In genomic region chr1:229556551-229556950, GRCh38 we compare ENCODE assay signal across 8 cellular contexts. TPM values are rescaled to one million over a fixed set of nuclear protein-coding genes. Genes with fewer than 3 reads are reported as not detected.
DNase-seq lines count a peak whose midpoint lies in the region; ATAC-seq and TF ChIP-seq lines count a peak whose summit lies in the region.

No MANE protein-coding gene starts in this region.

- intact Hi-C loops in upper lobe of right lung (cut with DNase I): no loop called here

- H3K4me1 Mint-ChIP-seq in activated naive CD8-positive, alpha-beta T cell treated with anti-CD3 and anti-CD28 coated beads for 36 hours: peaks cover 45% of the 10 kb centered on the region
- H3K4me1 Mint-ChIP-seq in neural crest cell: peaks cover 56% of the 10 kb centered on the region

- no peak for DNase-seq in DND-41
- DNase-seq in MG63: no peak
- DNase-seq in activated naive CD8-positive, alpha-beta T cell treated with anti-CD3 and anti-CD28 coated beads for 36 hours: peak; percentile 9
- no peak for DNase-seq in neural crest cell (ENCODE audit: low read depth, low spot score)
- no peak for DNase-seq in Ammon's horn (ENCODE audit: low spot score)
- no peak for DNase-seq in pons (ENCODE audit: low spot score)
- no peak for DNase-seq in upper lobe of right lung

- H3K27ac ChIP-seq in DND-41 (ENCODE audit: low read length) (peak overlapping the region; percentile 73; the same call in 1 of the 2 replicates), upper lobe of right lung (no peak overlapping the region)

- H3K27ac Mint-ChIP-seq in activated naive CD8-positive, alpha-beta T cell treated with anti-CD3 and anti-CD28 coated beads for 36 hours: peak overlapping the region; percentile 82
- no peak overlapping the region for H3K27ac Mint-ChIP-seq in neural crest cell (ENCODE audit: unreplicated experiment)

- H3K36me3 ChIP-seq in DND-41 (ENCODE audit: insufficient read depth, low read length) (peaks cover 4% of the 10 kb centered on the region), MG63 (peaks cover 19% of the 10 kb centered on the region), upper lobe of right lung (no peaks in the 10 kb centered on the region)

- H3K4me3 Mint-ChIP-seq in activated naive CD8-positive, alpha-beta T cell treated with anti-CD3 and anti-CD28 coated beads for 36 hours: peak overlapping the region; percentile 85
- peak overlapping the region; percentile 92 for H3K4me3 Mint-ChIP-seq in neural crest cell

- H3K4me2 ChIP-seq in DND-41 (ENCODE audit: insufficient read depth, low read length): peak overlapping the region; percentile 83

- no peak overlapping the region for H2AFZ ChIP-seq in DND-41 (ENCODE audit: low read depth, low read length)

- H3K27me3 Mint-ChIP-seq in activated naive CD8-positive, alpha-beta T cell treated with anti-CD3 and anti-CD28 coated beads for 36 hours: no peaks in the 10 kb centered on the region
- no peaks in the 10 kb centered on the region for H3K27me3 Mint-ChIP-seq in neural crest cell (ENCODE audit: low read depth)

- no peaks in the 10 kb centered on the region for H3K9me3 ChIP-seq in DND-41 (ENCODE audit: insufficient read depth, low read length, severe bottlenecking)
- H3K9me3 ChIP-seq in MG63: no peaks in the 10 kb centered on the region
- H3K9me3 ChIP-seq in upper lobe of right lung: no peaks in the 10 kb centered on the region

- H3K9ac ChIP-seq in DND-41 (ENCODE audit: low read depth, low read length): peak overlapping the region; percentile 84

- TF ChIP-seq CTCF in DND-41 (IDR thresholded peaks at IDR 0.05; ENCODE audit: borderline replicate concordance, extremely low read depth, low read length, poor library complexity, severe bottlenecking) (no peak), neural crest cell (conservative IDR thresholded peaks at IDR 0.05) (no peak), upper lobe of right lung (IDR thresholded peaks at IDR 0.05) (no peak)

- H3K36me3 Mint-ChIP-seq in activated naive CD8-positive, alpha-beta T cell treated with anti-CD3 and anti-CD28 coated beads for 36 hours: peaks cover 5% of the 10 kb centered on the region
- no peaks in the 10 kb centered on the region for H3K36me3 Mint-ChIP-seq in neural crest cell (ENCODE audit: low read depth)

- H3K4me1 ChIP-seq in DND-41 (ENCODE audit: insufficient read depth, low read length): peaks cover 44% of the 10 kb centered on the region
- peaks cover 19% of the 10 kb centered on the region for H3K4me1 ChIP-seq in upper lobe of right lung

- H4K20me1 ChIP-seq in DND-41 (ENCODE audit: insufficient read depth, low read length): peaks cover 21% of the 10 kb centered on the region

- H3K27me3 ChIP-seq in DND-41 (ENCODE audit: insufficient read depth, low read length, poor library complexity): no peaks in the 10 kb centered on the region
- H3K27me3 ChIP-seq in MG63: no peaks in the 10 kb centered on the region
- no peaks in the 10 kb centered on the region for H3K27me3 ChIP-seq in upper lobe of right lung

- peaks cover 71% of the 10 kb centered on the region for H3K79me2 ChIP-seq in DND-41 (ENCODE audit: insufficient read depth, low read length)

- peak overlapping the region in 1 of 2 experiments; percentile 72; a peak in 2 of 4 replicates for H3K4me3 ChIP-seq in DND-41 (ENCODE audit: low read depth in 1 of 2, low read length in 2 of 2)
- H3K4me3 ChIP-seq in MG63: peak overlapping the region; percentile 70
- no peak overlapping the region for H3K4me3 ChIP-seq in upper lobe of right lung

- no peaks in the 10 kb centered on the region for H3K9me3 Mint-ChIP-seq in activated naive CD8-positive, alpha-beta T cell treated with anti-CD3 and anti-CD28 coated beads for 36 hours
- H3K9me3 Mint-ChIP-seq in neural crest cell: no peaks in the 10 kb centered on the region

- no peak for ATAC-seq in DND-41 (ENCODE audit: insufficient read depth, low read depth)
- no peak for ATAC-seq in GM18498 (IDR thresholded peaks at IDR 0.05; ENCODE audit: unreplicated experiment)
- no peak for ATAC-seq in upper lobe of right lung

RNA-seq across cellular contexts. Expression of gene ABCB10, which starts 2.0 kb away (rescaled TPM):
- total RNA-seq in MG63 (2014; rRNA removed; shearing (Covaris generic); ENCODE audit: low replicate concordance): 34.2 and 38.4 TPM in 2 replicates
- total RNA-seq in activated naive CD8-positive, alpha-beta T cell treated with anti-CD3 and anti-CD28 coated beads for 36 hours: 10 to 100 TPM; 36.8 to 37.8 TPM
- 24.0 and 25.2 TPM in 2 replicates for total RNA-seq in neural crest cell
- total RNA-seq in upper lobe of right lung: 17.3 TPM

RNA-seq across cellular contexts. Expression of gene NUP133, which starts 48.4 kb away (rescaled TPM):
- 28.1 and 28.3 TPM in 2 replicates for total RNA-seq in MG63 (2014; rRNA removed; shearing (Covaris generic); ENCODE audit: low replicate concordance)
- 10 to 100 TPM; 62.7 to 64.8 TPM for total RNA-seq in activated naive CD8-positive, alpha-beta T cell treated with anti-CD3 and anti-CD28 coated beads for 36 hours
- total RNA-seq in neural crest cell (63.7 and 66.1 TPM in 2 replicates), upper lobe of right lung (33.8 TPM)
